Comparison of ENCODE assay signal across 13 cellular contexts in the genomic region with DNA sequence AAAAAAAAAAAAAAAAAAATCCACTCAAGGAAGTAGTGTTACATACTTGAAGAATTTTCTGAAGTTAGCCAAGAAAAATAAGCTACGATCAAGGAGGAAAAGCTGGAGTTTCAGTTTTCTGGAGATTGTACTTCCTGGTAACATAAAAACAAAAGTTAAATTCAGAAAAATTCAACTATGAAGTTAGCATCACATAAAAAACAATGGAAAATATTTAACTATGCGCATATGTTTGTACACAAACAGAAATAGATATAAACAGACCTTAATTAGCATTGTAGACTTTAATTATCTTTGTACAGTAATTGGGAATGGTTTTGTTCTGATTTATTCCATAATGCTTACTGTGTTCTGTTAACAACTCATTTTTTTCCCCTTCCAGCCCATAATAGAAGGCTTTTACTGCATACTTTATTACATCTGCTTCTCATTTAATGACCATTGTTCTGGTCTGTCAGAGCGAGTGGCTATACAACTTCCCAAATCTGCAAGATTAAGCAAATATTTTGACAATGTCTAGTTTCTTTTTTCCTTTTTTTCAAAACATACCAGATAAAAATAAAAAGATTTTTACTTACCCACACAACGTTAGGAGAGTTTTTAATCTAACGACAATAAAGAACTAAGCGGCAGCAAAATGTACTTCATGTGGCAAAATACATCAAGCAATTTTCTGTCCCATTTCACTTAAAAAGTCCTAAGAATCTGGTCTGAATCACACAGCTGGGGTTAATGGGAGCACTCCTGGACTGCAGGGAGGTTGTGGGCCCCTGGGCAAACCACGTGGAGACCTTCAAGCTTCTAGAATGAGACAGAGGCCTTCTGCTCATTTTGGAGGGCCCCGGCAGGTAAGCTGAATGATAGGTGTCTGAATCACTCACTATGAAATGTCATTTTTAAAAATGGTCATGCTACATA.
DNase-seq lines count a peak whose midpoint lies in the region; ATAC-seq, FAIRE-seq and TF ChIP-seq lines count a peak whose summit lies in the region.
"Had no signal": no experiment of that assay in that cellular context is flagged by ENCODE, and none has a peak within 500 bp of the region (broad histone marks: within the 10 kb centered on the region; RNA-seq: fewer than 3 reads in every experiment).

No MANE protein-coding gene starts in this region.

- no peaks in the 10 kb centered on the region for H3K79me2 ChIP-seq in astrocyte (ENCODE audit: insufficient read depth, low read length)

- H3K9me3 ChIP-seq in astrocyte (ENCODE audit: insufficient read depth, low read depth, low read length) (no peaks in the 10 kb centered on the region), heart right ventricle (no peaks in the 10 kb centered on the region)
- H3K9me3 ChIP-seq: BLaER1 treated with 17β-estradiol and CSF1 and Interleukin-3, amounts not matched to agents 10 nM and 100 nM had no signal

- H3K27me3 ChIP-seq in astrocyte (ENCODE audit: insufficient read depth, low read length): no peaks in the 10 kb centered on the region
- no peaks in the 10 kb centered on the region for H3K27me3 ChIP-seq in heart right ventricle
- H3K27me3 ChIP-seq: BLaER1 treated with 17β-estradiol and CSF1 and Interleukin-3, amounts not matched to agents 10 nM and 100 nM; neural progenitor cell had no signal

- no peaks in the 10 kb centered on the region for H3K9me3 Mint-ChIP-seq in astrocyte (ENCODE audit: unreplicated experiment)
- no peaks in the 10 kb centered on the region for H3K9me3 Mint-ChIP-seq in activated naive CD4-positive, alpha-beta T cell treated with anti-CD3 and anti-CD28 coated beads, Interleukin-2, amount 10 ng/mL, durations not matched to agents 7 days and 5 days
- H3K9me3 Mint-ChIP-seq: activated naive CD4-positive, alpha-beta T cell treated with anti-CD3 and anti-CD28 coated beads, Interleukin-2, amount 50 U/mL, for 24 hours; neural progenitor cell had no signal

- no peaks in the 10 kb centered on the region for H4K20me1 ChIP-seq in astrocyte (ENCODE audit: insufficient read depth, low read length)
- H4K20me1 ChIP-seq: BLaER1 treated with 17β-estradiol and CSF1 and Interleukin-3, amounts not matched to agents 10 nM and 100 nM had no signal

- intact Hi-C loops in heart right ventricle (cut with DNase I): loop anchor here in 2 of 10 donors (5.0 to 10.0 kb wide), 2 partner anchors 38 to 440 kb away; no protein-coding TSS in a partner anchor

- peak in 6 of 8 donors; percentile 37 to 76 (median 62) for ATAC-seq in heart right ventricle
- ATAC-seq in HG02759 (IDR thresholded peaks at IDR 0.05; ENCODE audit: unreplicated experiment): no peak

- no peaks in the 10 kb centered on the region for H3K36me3 Mint-ChIP-seq in astrocyte (ENCODE audit: low read depth, unreplicated experiment)
- H3K36me3 Mint-ChIP-seq in activated naive CD4-positive, alpha-beta T cell treated with anti-CD3 and anti-CD28 coated beads, Interleukin-2, amount 10 ng/mL, durations not matched to agents 7 days and 5 days: no peaks in the 10 kb centered on the region
- H3K36me3 Mint-ChIP-seq: activated naive CD4-positive, alpha-beta T cell treated with anti-CD3 and anti-CD28 coated beads, Interleukin-2, amount 50 U/mL, for 24 hours; neural progenitor cell had no signal

- FAIRE-seq in astrocyte (lab: Jason Lieb, UNC): peak; percentile 76

- peak overlapping the region; percentile 69 for H3K4me2 ChIP-seq in astrocyte (ENCODE audit: low read length)
- H3K4me2 ChIP-seq: neural progenitor cell had no signal

- no peaks in the 10 kb centered on the region for H3K27me3 Mint-ChIP-seq in astrocyte (ENCODE audit: low read depth, unreplicated experiment)
- peaks cover 16% of the 10 kb centered on the region for H3K27me3 Mint-ChIP-seq in activated naive CD4-positive, alpha-beta T cell treated with anti-CD3 and anti-CD28 coated beads, Interleukin-2, amount 10 ng/mL, durations not matched to agents 7 days and 5 days

- WGBS in heart right ventricle, 2 donors: 54 to 65% methylated on average over 8 of the region's 8 CpGs

- H3K4me1 Mint-ChIP-seq in astrocyte (ENCODE audit: low read depth, unreplicated experiment): peaks cover 8% of the 10 kb centered on the region
- H3K4me1 Mint-ChIP-seq in activated naive CD4-positive, alpha-beta T cell treated with anti-CD3 and anti-CD28 coated beads, Interleukin-2, amount 10 ng/mL, durations not matched to agents 7 days and 5 days: no peaks in the 10 kb centered on the region
- H3K4me1 Mint-ChIP-seq: activated naive CD4-positive, alpha-beta T cell treated with anti-CD3 and anti-CD28 coated beads, Interleukin-2, amount 50 U/mL, for 24 hours had no signal

- H3K27ac ChIP-seq in astrocyte (ENCODE audit: low read depth, low read length) (peak overlapping the region; percentile 33), heart right ventricle (peak overlapping the region in 9 of 10 donors; percentile 7 to 76 (median 61))
- H3K27ac ChIP-seq: BLaER1 treated with 17β-estradiol and CSF1 and Interleukin-3, amounts not matched to agents 10 nM and 100 nM; neural progenitor cell had no signal

- H3K27ac Mint-ChIP-seq in astrocyte (ENCODE audit: unreplicated experiment): peak overlapping the region; percentile 51
- H3K27ac Mint-ChIP-seq in activated naive CD4-positive, alpha-beta T cell treated with anti-CD3 and anti-CD28 coated beads, Interleukin-2, amount 10 ng/mL, durations not matched to agents 7 days and 5 days: no peak overlapping the region
- H3K27ac Mint-ChIP-seq: activated naive CD4-positive, alpha-beta T cell treated with anti-CD3 and anti-CD28 coated beads, Interleukin-2, amount 50 U/mL, for 24 hours; neural progenitor cell had no signal

- no peak overlapping the region for H3K4me3 Mint-ChIP-seq in astrocyte (ENCODE audit: unreplicated experiment)
- H3K4me3 Mint-ChIP-seq in activated naive CD4-positive, alpha-beta T cell treated with anti-CD3 and anti-CD28 coated beads, Interleukin-2, amount 10 ng/mL, durations not matched to agents 7 days and 5 days: no peak overlapping the region
- H3K4me3 Mint-ChIP-seq: activated naive CD4-positive, alpha-beta T cell treated with anti-CD3 and anti-CD28 coated beads, Interleukin-2, amount 50 U/mL, for 24 hours; neural progenitor cell had no signal

- no peak overlapping the region for H2AFZ ChIP-seq in astrocyte (ENCODE audit: low read depth, low read length)
- H2AFZ ChIP-seq: neural progenitor cell had no signal

- TF ChIP-seq CTCF in astrocyte (IDR thresholded peaks at IDR 0.05; ENCODE audit: insufficient read depth, low read depth, low read length): no peak
- no peak for TF ChIP-seq CTCF in heart right ventricle (IDR thresholded peaks at IDR 0.05)

- H3K36me3 ChIP-seq in astrocyte (ENCODE audit: insufficient read depth, low read length) (no peaks in the 10 kb centered on the region), heart right ventricle (no peaks in the 10 kb centered on the region)
- H3K36me3 ChIP-seq: BLaER1 treated with 17β-estradiol and CSF1 and Interleukin-3, amounts not matched to agents 10 nM and 100 nM; neural progenitor cell had no signal

- H3K4me1 ChIP-seq in astrocyte (ENCODE audit: insufficient read depth, low read length) (peaks cover 11% of the 10 kb centered on the region), heart right ventricle (peaks cover 0 to 58% (median 45%) of the 10 kb centered on the region in 9 donors)

- CTCF ChIA-PET in activated naive CD4-positive, alpha-beta T cell treated with anti-CD3 and anti-CD28 coated beads, Interleukin-2, amount 10 ng/mL, durations not matched to agents 7 days and 5 days (lab: Charles Lee): no interaction called here

- H3K4me3 ChIP-seq in astrocyte (ENCODE audit: insufficient read depth, low read depth, low read length) (no peak overlapping the region), heart right ventricle (peak overlapping the region in 4 of 10 donors; percentile 13 to 28 (median 18))
- H3K4me3 ChIP-seq: BLaER1 treated with 17β-estradiol and CSF1 and Interleukin-3, amounts not matched to agents 10 nM and 100 nM; neural progenitor cell had no signal

- H3K9ac ChIP-seq in astrocyte (ENCODE audit: low read length): peak overlapping the region; percentile 56
- H3K9ac ChIP-seq: BLaER1 treated with 17β-estradiol and CSF1 and Interleukin-3, amounts not matched to agents 10 nM and 100 nM; neural progenitor cell had no signal

- DNase-seq in AG20443 (ENCODE audit: low spot score) (peak; percentile 49), astrocyte (ENCODE audit: low read depth) (peak; percentile 77), heart right ventricle (no peak), pulmonary artery endothelial cell (ENCODE audit: low read depth, low spot score) (peak; percentile 80), T-helper 9 cell (no peak)
- DNase-seq in activated CD8-positive, alpha-beta memory T cell treated with anti-CD3 and anti-CD28 coated beads, Interleukin-2, amount 50 U/mL, for 48 hours: no peak
- DNase-seq in activated naive CD4-positive, alpha-beta T cell treated with anti-CD3 and anti-CD28 coated beads, Interleukin-2, amount 10 ng/mL, durations not matched to agents 7 days and 5 days: no peak
- DNase-seq: activated CD4-positive, alpha-beta T cell treated with anti-CD3 and anti-CD28 coated beads, Interleukin-2, amount 50 U/mL, for 48 hours; effector CD8-positive, alpha-beta T cell had no signal

Comparison
In these comparisons a context has a peak if more than half of its experiments do, and no peak if none do; other contexts are left out.
1. DNase-seq: peak in AG20443 (single experiment), astrocyte (single experiment) and pulmonary artery endothelial cell (single experiment); none in heart right ventricle (0 of 2), activated CD8-positive, alpha-beta memory T cell treated with anti-CD3 and anti-CD28 coated beads, Interleukin-2, amount 50 U/mL, for 48 hours (single experiment), activated naive CD4-positive, alpha-beta T cell treated with anti-CD3 and anti-CD28 coated beads, Interleukin-2, amount 10 ng/mL, durations not matched to agents 7 days and 5 days (single experiment) and T-helper 9 cell (single experiment).